Comparison of ENCODE assay signal across 26 cellular contexts in genomic region chr7:155164316-155164715, GRCh38.
"Had no signal": no experiment of that assay in that cellular context is flagged by ENCODE, and none has a peak within 500 bp of the region (broad histone marks: within the 10 kb centered on the region; RNA-seq: fewer than 3 reads in every experiment).

No MANE protein-coding gene starts in this region.

- H3K4me3 Mint-ChIP-seq: activated naive CD4-positive, alpha-beta T cell treated with anti-CD3 and anti-CD28 coated beads, Interleukin-2, amount 10 ng/mL, durations not matched to agents 7 days and 5 days; activated naive CD8-positive, alpha-beta T cell treated with anti-CD3 and anti-CD28 coated beads, Interleukin-2, amount 10 ng/mL, durations not matched to agents 7 days and 5 days; activated T-cell treated with anti-CD3 and anti-CD28 coated beads, Interleukin-2, amount 50 U/mL, for 4 hours; activated T-helper 17 cell treated with anti-CD3 and anti-CD28 coated beads, Interleukin-2, amount 50 U/mL, for 72 hours; brain had no signal

- H3K36me3 Mint-ChIP-seq: activated naive CD4-positive, alpha-beta T cell treated with anti-CD3 and anti-CD28 coated beads, Interleukin-2, amount 10 ng/mL, durations not matched to agents 7 days and 5 days; activated naive CD4-positive, alpha-beta T cell treated with anti-CD3 and anti-CD28 coated beads, Interleukin-2, amount 50 U/mL, for 72 hours; activated naive CD8-positive, alpha-beta T cell treated with anti-CD3 and anti-CD28 coated beads, Interleukin-2, amount 10 ng/mL, durations not matched to agents 7 days and 5 days; brain had no signal

- H3K36me3 ChIP-seq: ascending aorta, breast epithelium, cardiac muscle cell, colonic mucosa, gastrocnemius medialis, heart left ventricle had no signal

- H3K9me3 ChIP-seq: ascending aorta, breast epithelium, colonic mucosa, gastrocnemius medialis, heart left ventricle had no signal

- H3K27me3 ChIP-seq: ascending aorta, cardiac muscle cell, colonic mucosa, gastrocnemius medialis had no signal

- H3K9me3 Mint-ChIP-seq: activated naive CD4-positive, alpha-beta T cell treated with anti-CD3 and anti-CD28 coated beads, Interleukin-2, amount 10 ng/mL, durations not matched to agents 7 days and 5 days; activated naive CD4-positive, alpha-beta T cell treated with anti-CD3 and anti-CD28 coated beads, Interleukin-2, amount 50 U/mL, for 72 hours; activated naive CD8-positive, alpha-beta T cell treated with anti-CD3 and anti-CD28 coated beads, Interleukin-2, amount 10 ng/mL, durations not matched to agents 7 days and 5 days; activated T-cell treated with anti-CD3 and anti-CD28 coated beads, Interleukin-2, amount 50 U/mL, for 4 hours; activated T-helper 17 cell treated with anti-CD3 and anti-CD28 coated beads, Interleukin-2, amount 50 U/mL, for 72 hours; brain had no signal

- H3K4me1 ChIP-seq: ascending aorta, breast epithelium, colonic mucosa, foreskin keratinocyte, gastrocnemius medialis, heart left ventricle had no signal

- ATAC-seq: activated naive CD4-positive, alpha-beta T cell treated with anti-CD3 and anti-CD28 coated beads, Interleukin-2, amount 50 U/mL, for 72 hours; activated T-cell treated with anti-CD3 and anti-CD28 coated beads, Interleukin-2, amount 50 U/mL, for 4 hours; activated T-helper 17 cell treated with anti-CD3 and anti-CD28 coated beads, Interleukin-2, amount 50 U/mL, for 72 hours; esophagus mucosa; foreskin keratinocyte; gastrocnemius medialis; heart left ventricle had no signal

- H3K4me3 ChIP-seq: ascending aorta, breast epithelium, cardiac muscle cell, colonic mucosa, gastrocnemius medialis, heart left ventricle had no signal

- DNase-seq: activated CD4-positive, alpha-beta T cell treated with anti-CD3 and anti-CD28 coated beads for 4 hours; activated CD4-positive, alpha-beta T cell treated with anti-CD3 and anti-CD28 coated beads, Interleukin-2, amount 50 U/mL, for 1 hour; activated CD4-positive, alpha-beta T cell treated with anti-CD3 and anti-CD28 coated beads, Interleukin-2, amount 50 U/mL, for 48 hours; activated CD4-positive, CD25-positive, alpha-beta regulatory T cell; activated CD4-positive, CD25-positive, alpha-beta regulatory T cell treated with anti-CD3 and anti-CD28 coated beads, Interleukin-2, amount 50 U/mL, for 72 hours; activated gamma-delta T cell; activated naive CD4-positive, alpha-beta T cell; activated naive CD4-positive, alpha-beta T cell treated with anti-CD3 and anti-CD28 coated beads, Interleukin-2, amount 10 ng/mL, durations not matched to agents 7 days and 5 days; activated naive CD8-positive, alpha-beta T cell treated with anti-CD3 and anti-CD28 coated beads, Interleukin-2, amount 10 ng/mL, durations not matched to agents 7 days and 5 days; activated T-cell treated with anti-CD3 and anti-CD28 coated beads, Interleukin-2, amount 50 U/mL, for 4 hours; central memory CD4-positive, alpha-beta T cell; cerebellar nuclear complex; colonic mucosa; effector CD8-positive, alpha-beta T cell; foreskin keratinocyte; gastrocnemius medialis; glutamatergic neuron; heart left ventricle; T-helper 2 cell had no signal

- H3K4me1 Mint-ChIP-seq: activated naive CD4-positive, alpha-beta T cell treated with anti-CD3 and anti-CD28 coated beads, Interleukin-2, amount 10 ng/mL, durations not matched to agents 7 days and 5 days; activated naive CD8-positive, alpha-beta T cell treated with anti-CD3 and anti-CD28 coated beads, Interleukin-2, amount 10 ng/mL, durations not matched to agents 7 days and 5 days; activated T-helper 17 cell treated with anti-CD3 and anti-CD28 coated beads, Interleukin-2, amount 50 U/mL, for 72 hours had no signal

- H3K27ac Mint-ChIP-seq: activated naive CD4-positive, alpha-beta T cell treated with anti-CD3 and anti-CD28 coated beads, Interleukin-2, amount 10 ng/mL, durations not matched to agents 7 days and 5 days; activated naive CD4-positive, alpha-beta T cell treated with anti-CD3 and anti-CD28 coated beads, Interleukin-2, amount 50 U/mL, for 72 hours; activated naive CD8-positive, alpha-beta T cell treated with anti-CD3 and anti-CD28 coated beads, Interleukin-2, amount 10 ng/mL, durations not matched to agents 7 days and 5 days; activated T-helper 17 cell treated with anti-CD3 and anti-CD28 coated beads, Interleukin-2, amount 50 U/mL, for 72 hours; brain had no signal

- H3K27ac ChIP-seq: ascending aorta, breast epithelium, cardiac muscle cell, colonic mucosa, foreskin keratinocyte, gastrocnemius medialis, heart left ventricle had no signal
